ENCODE assay signal across 27 cellular contexts in genomic region chr11:104154296-104154695, GRCh38.
"Had no signal": no experiment of that assay in that cellular context is flagged by ENCODE, and none has a peak within 500 bp of the region (broad histone marks: within the 10 kb centered on the region; RNA-seq: fewer than 3 reads in every experiment).

No MANE protein-coding gene starts in this region.

- H3K27me3 ChIP-seq: dorsolateral prefrontal cortex, gastrocnemius medialis, left lung, suprapubic skin, transverse colon, upper lobe of right lung, uterus had no signal

- H3K27ac ChIP-seq: dorsolateral prefrontal cortex, epithelial cell of prostate, gastrocnemius medialis, left lung, parathyroid adenoma, suprapubic skin, transverse colon, upper lobe of right lung, uterus had no signal

- H3K9me3 Mint-ChIP-seq: naive B cell; stimulated activated naive CD8-positive, alpha-beta T cell treated with anti-CD3 and anti-CD28 coated beads, Interleukin-15, amount 100 ng/mL, for 72 hours had no signal

- H3K4me3 ChIP-seq: dorsolateral prefrontal cortex, gastrocnemius medialis, left lung, mucosa of descending colon, smooth muscle cell, suprapubic skin, transverse colon, upper lobe of right lung, uterus had no signal

- H3K27ac Mint-ChIP-seq: mesothelial cell of epicardium; naive B cell; progenitor cell of endocrine pancreas; stimulated activated naive CD8-positive, alpha-beta T cell treated with anti-CD3 and anti-CD28 coated beads, Interleukin-15, amount 100 ng/mL, for 72 hours had no signal

- H3K36me3 Mint-ChIP-seq: naive B cell had no signal

- ATAC-seq: esophagus mucosa; gastrocnemius medialis; left cardiac atrium; left lung; mucosa of descending colon; sciatic nerve; stimulated activated naive CD8-positive, alpha-beta T cell treated with anti-CD3 and anti-CD28 coated beads, Interleukin-15, amount 100 ng/mL, for 72 hours; upper lobe of right lung had no signal

- H3K4me3 Mint-ChIP-seq: mesothelial cell of epicardium; naive B cell; stimulated activated naive CD8-positive, alpha-beta T cell treated with anti-CD3 and anti-CD28 coated beads, Interleukin-15, amount 100 ng/mL, for 72 hours had no signal

- DNase-seq: dorsolateral prefrontal cortex; effector CD4-positive, alpha-beta T cell; foreskin fibroblast; gastrocnemius medialis; head of caudate nucleus; left cardiac atrium; left lung; mesenchymal stem cell; mucosa of descending colon; naive B cell; stimulated activated CD4-positive, alpha-beta T cell treated with anti-CD3 and anti-CD28 coated beads, Interleukin-12 subunit alpha, Interleukin-12 subunit beta, amount 100 ng/mL, for 4 hours; stimulated activated CD4-positive, alpha-beta T cell treated with anti-CD3 and anti-CD28 coated beads, Interleukin-1b, Interleukin-23, amount 100 ng/mL, for 48 hours; stimulated activated CD4-positive, alpha-beta T cell treated with anti-CD3 and anti-CD28 coated beads, Interleukin-4, amount 100 ng/mL, for 1 hour; stimulated activated CD8-positive, alpha-beta memory T cell treated with anti-CD3 and anti-CD28 coated beads, Interleukin-4, amount 100 ng/mL, for 48 hours; stimulated activated naive CD4-positive, alpha-beta T cell; stimulated activated naive CD8-positive, alpha-beta T cell treated with anti-CD3 and anti-CD28 coated beads, Interleukin-15, amount 100 ng/mL, for 72 hours; transverse colon; upper lobe of right lung; uterus had no signal

- H3K4me1 ChIP-seq: gastrocnemius medialis, left lung, parathyroid adenoma, suprapubic skin, transverse colon, upper lobe of right lung, uterus had no signal

- H3K27me3 Mint-ChIP-seq: naive B cell; progenitor cell of endocrine pancreas; stimulated activated naive CD8-positive, alpha-beta T cell treated with anti-CD3 and anti-CD28 coated beads, Interleukin-15, amount 100 ng/mL, for 72 hours had no signal

- H3K9me3 ChIP-seq: gastrocnemius medialis, left lung, mucosa of descending colon, suprapubic skin, transverse colon, upper lobe of right lung, uterus had no signal

- H3K36me3 ChIP-seq: gastrocnemius medialis, left lung, suprapubic skin, transverse colon, upper lobe of right lung, uterus had no signal

- H3K4me1 Mint-ChIP-seq: stimulated activated naive CD8-positive, alpha-beta T cell treated with anti-CD3 and anti-CD28 coated beads, Interleukin-15, amount 100 ng/mL, for 72 hours had no signal
